In genomic region chr17:41145261-41145660, GRCh38 we compare ENCODE assay signal across 9 cellular contexts. TPM values are rescaled to one million over a fixed set of nuclear protein-coding genes. Genes with fewer than 3 reads are reported as not detected.
"Had no signal": no experiment of that assay in that cellular context is flagged by ENCODE, and none has a peak within 500 bp of the region (broad histone marks: within the 10 kb centered on the region; RNA-seq: fewer than 3 reads in every experiment).

No MANE protein-coding gene starts in this region.

- H3K9ac ChIP-seq: KMS-11 had no signal

- ATAC-seq: K562 had no signal

- H3K4me3 ChIP-seq: K562 had no signal

- H3K27ac Mint-ChIP-seq: IgD-negative memory B cell had no signal

- H3K36me3 Mint-ChIP-seq: IgD-negative memory B cell had no signal

- FAIRE-seq: K562 had no signal

- H3K4me3 Mint-ChIP-seq: IgD-negative memory B cell had no signal

- H3K4me2 ChIP-seq: KMS-11 had no signal

- H3K27ac ChIP-seq: HL-60, KMS-11 had no signal

- DNase-seq: IMR-90, KBM-7, KG1 had no signal

RNA-seq across cellular contexts. Expression of gene KRTAP4-5, which starts 4.4 kb away (rescaled TPM):
- total RNA-seq: HT-29, HT1080, IMR-90, K562 had no signal
- polyA plus RNA-seq: IgD-negative memory B cell, IMR-90, K562 had no signal

RNA-seq across cellular contexts. Expression of gene KRTAP4-6, which starts 4.9 kb away (rescaled TPM):
- total RNA-seq: HT-29, HT1080, IMR-90, K562 had no signal
- polyA plus RNA-seq: IgD-negative memory B cell, IMR-90, K562 had no signal

RNA-seq across cellular contexts. Expression of gene KRTAP4-4, which starts 15.3 kb away (rescaled TPM):
- total RNA-seq: HT-29, HT1080, IMR-90, K562 had no signal
- polyA plus RNA-seq: IgD-negative memory B cell, IMR-90, K562 had no signal

RNA-seq across cellular contexts. Expression of gene KRTAP4-12, which starts 21.3 kb away (rescaled TPM):
- total RNA-seq: HT-29, HT1080, K562 had no signal
- polyA plus RNA-seq: IgD-negative memory B cell, K562 had no signal

RNA-seq across cellular contexts. Expression of gene KRTAP4-3, which starts 22.8 kb away (rescaled TPM):
- total RNA-seq: HT-29, HT1080, IMR-90, K562 had no signal
- polyA plus RNA-seq: IgD-negative memory B cell, IMR-90, K562 had no signal
